22 cellular contexts compared by ENCODE assay signal in the genomic region with DNA sequence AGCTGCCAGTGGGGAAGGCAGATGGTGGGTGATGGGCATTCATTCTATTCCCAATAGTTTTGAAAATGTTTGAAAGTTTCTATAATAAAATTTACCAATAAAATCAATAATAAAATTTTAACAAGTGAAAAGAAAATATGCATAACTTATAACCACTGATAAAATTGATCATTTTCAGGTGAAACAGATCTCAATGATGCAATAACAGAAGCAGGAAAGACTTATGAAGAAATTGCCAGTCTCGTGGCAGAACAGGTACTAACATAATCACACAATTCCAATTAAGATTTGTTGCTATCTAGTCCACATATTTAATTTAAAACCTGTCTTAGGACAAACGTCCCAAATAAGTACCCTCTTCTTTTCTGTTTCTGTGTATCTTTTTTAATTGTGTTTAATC. TPM values are rescaled to one million over a fixed set of nuclear protein-coding genes. Genes with fewer than 3 reads are reported as not detected.
DNase-seq lines count a peak whose midpoint lies in the region; ATAC-seq, FAIRE-seq and TF ChIP-seq lines count a peak whose summit lies in the region.
"Had no signal": no experiment of that assay in that cellular context is flagged by ENCODE, and none has a peak within 500 bp of the region (broad histone marks: within the 10 kb centered on the region; RNA-seq: fewer than 3 reads in every experiment).

No MANE protein-coding gene starts in this region.

- no peak overlapping the region for H3K4me3 Mint-ChIP-seq in activated naive CD8-positive, alpha-beta T cell
- H3K4me3 Mint-ChIP-seq in activated naive CD8-positive, alpha-beta T cell treated with anti-CD3 and anti-CD28 coated beads, Interleukin-2, amount 50 U/mL, for 24 hours, result no peak overlapping the region
- H3K4me3 Mint-ChIP-seq in T-helper 17 cell (no peak overlapping the region), nephron progenitor cell (no peak overlapping the region)
- H3K4me3 Mint-ChIP-seq: B cell; CD4-positive, CD25-positive, alpha-beta regulatory T cell; CD8-positive, alpha-beta T cell; HFFc6 had no signal

- no peaks in the 10 kb centered on the region for H3K4me1 ChIP-seq in K562 (replicated peaks in 1 of 2; ENCODE audit: control insufficient read depth in 2 of 2, insufficient read depth in 2 of 2, low read length in 2 of 2)

- ATAC-seq in activated naive CD8-positive, alpha-beta T cell treated with anti-CD3 and anti-CD28 coated beads, Interleukin-2, amount 50 U/mL, for 24 hours, result no peak
- ATAC-seq in T-helper 17 cell, result no peak
- no peak for ATAC-seq in K562
- ATAC-seq in HG02938 (IDR thresholded peaks at IDR 0.05; ENCODE audit: unreplicated experiment), result no peak

- no peak for TF ChIP-seq RAD21 in K562 (CRISPR knock-in tag; conservative IDR thresholded peaks at IDR 0.05 in 1 of 2, IDR thresholded peaks at IDR 0.05 in 1 of 2)

- no peak overlapping the region for H3K4me2 ChIP-seq in K562 (ENCODE audit: insufficient read depth, low read length)
- H3K4me2 ChIP-seq: BLaER1 had no signal

- no peak for FAIRE-seq in K562 (lab: Jason Lieb, UNC)
- FAIRE-seq: G401.6, GM12892, H54 had no signal

- no peaks in the 10 kb centered on the region for H3K27me3 Mint-ChIP-seq in activated naive CD8-positive, alpha-beta T cell
- H3K27me3 Mint-ChIP-seq in activated naive CD8-positive, alpha-beta T cell treated with anti-CD3 and anti-CD28 coated beads, Interleukin-2, amount 50 U/mL, for 24 hours, result no peaks in the 10 kb centered on the region
- H3K27me3 Mint-ChIP-seq in T-helper 17 cell, result no peaks in the 10 kb centered on the region
- no peaks in the 10 kb centered on the region for H3K27me3 Mint-ChIP-seq in nephron progenitor cell (ENCODE audit: low read depth, poor library complexity)
- H3K27me3 Mint-ChIP-seq: B cell; CD4-positive, CD25-positive, alpha-beta regulatory T cell had no signal

- H2AFZ ChIP-seq in K562 (ENCODE audit: low read depth, low read length), result no peak overlapping the region

- CTCF ChIA-PET in K562 (lab: Yijun Ruan, JAX; ENCODE audit: low intra/inter-chr PET ratio), result no interaction called here

- in situ Hi-C loops in K562 (cut with MboI), result no loop called here

- peaks cover 8% of the 10 kb centered on the region for H3K4me1 Mint-ChIP-seq in activated naive CD8-positive, alpha-beta T cell (ENCODE audit: low read depth)
- H3K4me1 Mint-ChIP-seq in activated naive CD8-positive, alpha-beta T cell treated with anti-CD3 and anti-CD28 coated beads, Interleukin-2, amount 50 U/mL, for 24 hours, result peaks cover 10% of the 10 kb centered on the region
- H3K4me1 Mint-ChIP-seq in T-helper 17 cell (peaks cover 4% of the 10 kb centered on the region), nephron progenitor cell (no peaks in the 10 kb centered on the region)
- H3K4me1 Mint-ChIP-seq: B cell had no signal

- H3K36me3 Mint-ChIP-seq in activated naive CD8-positive, alpha-beta T cell, result peaks cover 16% of the 10 kb centered on the region
- H3K36me3 Mint-ChIP-seq in activated naive CD8-positive, alpha-beta T cell treated with anti-CD3 and anti-CD28 coated beads, Interleukin-2, amount 50 U/mL, for 24 hours (ENCODE audit: low read depth), result peaks cover 53% of the 10 kb centered on the region
- H3K36me3 Mint-ChIP-seq in T-helper 17 cell (ENCODE audit: low read depth) (peaks cover 17% of the 10 kb centered on the region), nephron progenitor cell (ENCODE audit: low read depth) (peaks cover 40% of the 10 kb centered on the region)

- peaks cover 98% of the 10 kb centered on the region for H3K36me3 ChIP-seq in K562 (ENCODE audit: control insufficient read depth, insufficient read depth, low read length)
- H3K36me3 ChIP-seq: BLaER1 had no signal

- POLR2A ChIA-PET in K562 (lab: Yijun Ruan, JAX), result interaction anchor here (1.9 kb wide), 1 partner anchor 11 kb away, joined by 6 read pairs; no protein-coding TSS in a partner anchor

- intact Hi-C loops in K562 (cut with micrococcal nuclease) (no loop called here), posterior cingulate gyrus (cut with DNase I) (no loop called here)

- no peak overlapping the region for H3K9ac ChIP-seq in K562 (ENCODE audit: insufficient read depth in 1 of 2, low read depth in 2 of 2, low read length in 2 of 2)
- H3K9ac ChIP-seq: BLaER1 had no signal

- no peak for DNase-seq in activated naive CD8-positive, alpha-beta T cell treated with anti-CD3 and anti-CD28 coated beads, Interleukin-2, amount 50 U/mL, for 24 hours
- no peak for DNase-seq in T-helper 17 cell
- no peak for DNase-seq in K562 (ENCODE audit: extremely low read depth in 1 of 4, low spot score in 3 of 4)
- no peak for DNase-seq in nephron progenitor cell
- DNase-seq in activated naive CD4-positive, alpha-beta T cell treated with Interleukin-2 at 50 U/mL for 16 hours, result no peak
- DNase-seq in posterior cingulate gyrus, result no peak
- DNase-seq: Caco-2; CD8-positive, alpha-beta T cell; DMS153; DND-41; GOT3; HFFc6 had no signal

- no peak for TF ChIP-seq CTCF in K562 (IDR thresholded peaks at IDR 0.05 in 2 of 3, conservative IDR thresholded peaks at IDR 0.05 in 1 of 3; ENCODE audit: insufficient read depth in 2 of 3, low read depth in 1 of 3, low read length in 3 of 3)
- TF ChIP-seq CTCF in nephron progenitor cell (IDR thresholded peaks at IDR 0.05), result no peak

- TF ChIP-seq POLR2A in K562 (conservative IDR thresholded peaks at IDR 0.05), result no peak

- H3K27me3 ChIP-seq in K562 (ENCODE audit: control insufficient read depth in 2 of 2, insufficient read depth in 2 of 2, low read length in 2 of 2), result no peaks in the 10 kb centered on the region
- H3K27me3 ChIP-seq: BLaER1 had no signal

- BruUV-seq in K562 (replicated peaks; lab: Mats Ljungman, UMichigan), result no TSS peak

- TF ChIP-seq EP300 in K562 (IDR thresholded peaks at IDR 0.05; ENCODE audit: low read length), result no peak

- 53% methylated on average over 2 of the region's 2 CpGs for WGBS in K562 (ENCODE audit: insufficient coverage, low coverage, missing lambda C conversion rate)

- peak overlapping the region; percentile 34 for H3K27ac Mint-ChIP-seq in activated naive CD8-positive, alpha-beta T cell
- no peak overlapping the region for H3K27ac Mint-ChIP-seq in activated naive CD8-positive, alpha-beta T cell treated with anti-CD3 and anti-CD28 coated beads, Interleukin-2, amount 50 U/mL, for 24 hours
- H3K27ac Mint-ChIP-seq in T-helper 17 cell, result peak overlapping the region; percentile 39
- peak overlapping the region; percentile 18 for H3K27ac Mint-ChIP-seq in nephron progenitor cell
- H3K27ac Mint-ChIP-seq: B cell; CD8-positive, alpha-beta T cell; HFFc6 had no signal

- H3K9me3 ChIP-seq in T-helper 17 cell (ENCODE audit: control insufficient read depth, low read length, poor library complexity, severe bottlenecking) (no peaks in the 10 kb centered on the region), K562 (replicated peaks; ENCODE audit: control insufficient read depth, insufficient read depth, low read depth, low read length) (no peaks in the 10 kb centered on the region)
- H3K9me3 ChIP-seq: BLaER1, Caco-2, HAP-1 had no signal

- H3K9me1 ChIP-seq in K562 (ENCODE audit: control insufficient read depth, insufficient read depth, low read length), result no peaks in the 10 kb centered on the region

- H3K9me3 Mint-ChIP-seq in activated naive CD8-positive, alpha-beta T cell (ENCODE audit: low read depth), result no peaks in the 10 kb centered on the region
- H3K9me3 Mint-ChIP-seq in activated naive CD8-positive, alpha-beta T cell treated with anti-CD3 and anti-CD28 coated beads, Interleukin-2, amount 50 U/mL, for 24 hours, result no peaks in the 10 kb centered on the region
- no peaks in the 10 kb centered on the region for H3K9me3 Mint-ChIP-seq in nephron progenitor cell
- H3K9me3 Mint-ChIP-seq: CD4-positive, CD25-positive, alpha-beta regulatory T cell; CD8-positive, alpha-beta T cell; HFFc6 had no signal

- H3K27ac ChIP-seq in K562 (ENCODE audit: extremely low read depth, low read depth, low read length), result no peak overlapping the region
- H3K27ac ChIP-seq: BLaER1, C4-2B had no signal

- no peaks in the 10 kb centered on the region for H3K79me2 ChIP-seq in K562 (ENCODE audit: control insufficient read depth, insufficient read depth, low read length)

- no peak overlapping the region for H3K4me3 ChIP-seq in K562
- H3K4me3 ChIP-seq: BLaER1, HAP-1 had no signal

- no peaks in the 10 kb centered on the region for H4K20me1 ChIP-seq in K562 (replicated peaks; ENCODE audit: control insufficient read depth, insufficient read depth, low read length)
- H4K20me1 ChIP-seq: BLaER1 had no signal

RNA-seq across cellular contexts. Expression of a gene that starts 45.9 kb away (rescaled TPM):
- total RNA-seq in T-helper 17 cell (10 to 100 TPM; 43.6 to 45.0 TPM), K562 (2014; rRNA removed) (15.7 and 17.8 TPM in 2 replicates), K562 (2014; rRNA removed; fragmentation: Illumina TruSeq; extraction: Trizol) (19.5 and 22.7 TPM in 2 replicates), K562 (2015; rRNA removed; fragmentation: Illumina TruSeq; extraction: Trizol) (12.5 and 13.6 TPM in 2 replicates), K562 (2021) (24.7 and 27.7 TPM in 2 replicates)
- total RNA-seq in K562 (2011; cell fraction: chromatin; rRNA removed; ENCODE audit: low replicate concordance), result 70.0 and 111 TPM in 2 replicates
- total RNA-seq in K562 (2011; cell fraction: nucleolus; rRNA removed), result 56.6 and 62.9 TPM in 2 replicates
- 49.5 and 50.1 TPM in 2 replicates for total RNA-seq in K562 (2011; cell fraction: nucleoplasm; rRNA removed)
- polyA plus RNA-seq in K562 (2011; rRNA removed) (17.1 and 21.6 TPM in 2 replicates), K562 (2014; fragmentation: Illumina TruSeq; extraction: Trizol) (22.9 and 26.1 TPM in 2 replicates), K562 (2014; fragmentation: Nextera tagmentation; extraction: Ambion mirVana) (1 to 10 TPM; 3.0 to 3.3 TPM), K562 (2014; rRNA removed) (13.7 and 16.9 TPM in 2 replicates)
- 18.3 and 24.0 TPM in 2 replicates for polyA plus RNA-seq in K562 (2011; cell fraction: cytosol; rRNA removed)
- 28.6 and 33.9 TPM in 2 replicates for polyA plus RNA-seq in K562 (2011; cell fraction: nucleus; rRNA removed)
- polyA plus RNA-seq in K562 (2012), result 15.0 and 17.4 TPM in 2 replicates
- 24.2 and 30.1 TPM in 2 replicates for polyA minus RNA-seq in K562 (2011; rRNA and poly(A)+ RNA removed)
- polyA minus RNA-seq in K562 (2011; cell fraction: cytosol; rRNA and poly(A)+ RNA removed), result 19.8 and 20.9 TPM in 2 replicates
- 18.7 and 22.3 TPM in 2 replicates for polyA minus RNA-seq in K562 (2011; cell fraction: nucleus; rRNA and poly(A)+ RNA removed)
